In the genomic region with DNA sequence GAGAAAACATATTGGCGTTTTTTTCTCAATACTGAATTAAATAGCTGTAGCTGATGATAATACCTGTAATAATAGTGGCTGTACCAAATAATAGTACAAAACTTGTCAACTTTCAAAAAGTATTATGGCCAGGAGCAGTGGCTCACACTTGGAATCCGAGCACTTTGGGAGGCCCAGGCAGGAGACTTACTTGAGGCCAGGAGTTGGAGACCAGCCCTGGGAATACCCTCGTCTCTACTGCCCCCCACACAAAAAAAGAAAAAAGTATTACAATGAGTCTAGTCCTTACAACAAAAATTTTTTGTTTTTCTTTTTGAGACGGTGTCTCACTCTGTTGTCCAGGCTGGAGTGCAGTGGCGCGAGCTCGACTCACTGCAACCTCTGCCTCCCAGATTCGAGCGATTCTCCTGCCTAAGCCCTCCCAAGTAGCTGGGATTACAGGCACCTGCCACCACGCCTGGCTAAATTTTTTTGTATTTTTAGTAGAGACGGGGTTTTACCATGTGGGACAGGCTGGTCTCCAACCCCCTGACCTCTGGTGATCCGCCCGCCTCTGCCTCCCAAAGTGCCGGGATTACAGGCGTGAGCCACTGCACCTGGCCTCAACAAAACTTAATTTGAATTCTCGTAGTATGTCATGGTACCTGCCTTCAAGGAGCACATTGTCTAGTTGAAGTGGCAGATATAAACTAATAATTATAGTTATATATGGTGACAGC, we compare ENCODE assay signal across 8 cellular contexts.
DNase-seq lines count a peak whose midpoint lies in the region; TF ChIP-seq lines count a peak whose summit lies in the region.

No MANE protein-coding gene starts in this region.

- H3K27me3 ChIP-seq in HUES6 (ENCODE audit: control insufficient read depth, insufficient read depth, low read length) (no peaks in the 10 kb centered on the region), brain microvascular endothelial cell (replicated peaks) (no peaks in the 10 kb centered on the region), muscle layer of duodenum (ENCODE audit: low read depth, low read length) (no peaks in the 10 kb centered on the region)

- CTCF ChIA-PET in AG04449 (lab: Yijun Ruan, JAX), result no interaction called here

- in situ Hi-C loops in brain microvascular endothelial cell (cut with HindIII; ENCODE audit: low pct_ligation_motif_present, low sequenced_read_pairs), result no loop called here

- POLR2A ChIA-PET in AG04449 (lab: Yijun Ruan, JAX), result no interaction called here

- DNase-seq in AG04449 (ENCODE audit: low read depth, low spot score) (no peak), brain microvascular endothelial cell (no peak), epidermal melanocyte (ENCODE audit: insufficient read length, low spot score) (no peak), NCI-H1436 (lab: John Stamatoyannopoulos, UW) (no peak), NCI-H524 (lab: John Stamatoyannopoulos, UW) (no peak)
- DNase-seq in central memory CD4-positive, alpha-beta T cell, result no peak

- H3K4me3 ChIP-seq in AG04449 (ENCODE audit: low read depth, low read length), result peak overlapping the region; percentile 63
- H3K4me3 ChIP-seq in HUES6 (ENCODE audit: low read depth, low read length), result peak overlapping the region; percentile 93
- H3K4me3 ChIP-seq in brain microvascular endothelial cell (ENCODE audit: low read depth, low read length), result peak overlapping the region; percentile 83
- peak overlapping the region; percentile 79 to 86 for H3K4me3 ChIP-seq in muscle layer of duodenum (ENCODE audit: low read depth in 1 of 2, low read length in 2 of 2)

- H3K4me1 ChIP-seq in HUES6 (ENCODE audit: control insufficient read depth, insufficient read depth, low read length), result peaks cover 15% of the 10 kb centered on the region
- peaks cover 12 to 34% of the 10 kb centered on the region in 2 donors for H3K4me1 ChIP-seq in muscle layer of duodenum (ENCODE audit: control insufficient read depth in 1 of 2, insufficient read depth in 2 of 2, low read length in 2 of 2)

- H3K27ac ChIP-seq in HUES6 (ENCODE audit: low read depth, low read length), result peak overlapping the region; percentile 97; the same call in 1 of the 2 replicates
- H3K27ac ChIP-seq in brain microvascular endothelial cell, result no peak overlapping the region
- peak overlapping the region; percentile 75 for H3K27ac ChIP-seq in muscle layer of duodenum (ENCODE audit: low read length)

- H3K9ac ChIP-seq in HUES6 (ENCODE audit: low read length), result peak overlapping the region; percentile 100

- TF ChIP-seq CTCF in AG04449 (IDR thresholded peaks at IDR 0.05; ENCODE audit: insufficient read depth, low read length, missing control alignments) (no peak), brain microvascular endothelial cell (IDR thresholded peaks at IDR 0.05; ENCODE audit: low read depth, low read length, missing control alignments) (no peak)

- H3K9me3 ChIP-seq in HUES6 (ENCODE audit: control insufficient read depth, insufficient read depth, low read depth, low read length), result peaks cover 2% of the 10 kb centered on the region; the same call in 1 of the 2 replicates
- no peaks in the 10 kb centered on the region for H3K9me3 ChIP-seq in muscle layer of duodenum (ENCODE audit: control insufficient read depth in 1 of 2, low read length in 2 of 2)

- peaks cover 62% of the 10 kb centered on the region for H3K36me3 ChIP-seq in HUES6 (ENCODE audit: control insufficient read depth, insufficient read depth, low read length)
- peaks cover 32% of the 10 kb centered on the region for H3K36me3 ChIP-seq in brain microvascular endothelial cell (replicated peaks)
- H3K36me3 ChIP-seq in muscle layer of duodenum (ENCODE audit: control insufficient read depth in 1 of 2, insufficient read depth in 2 of 2, low read length in 2 of 2), result peaks cover 9 to 22% of the 10 kb centered on the region in 2 donors
